ENCODE assay signal across 9 cellular contexts in the genomic region with DNA sequence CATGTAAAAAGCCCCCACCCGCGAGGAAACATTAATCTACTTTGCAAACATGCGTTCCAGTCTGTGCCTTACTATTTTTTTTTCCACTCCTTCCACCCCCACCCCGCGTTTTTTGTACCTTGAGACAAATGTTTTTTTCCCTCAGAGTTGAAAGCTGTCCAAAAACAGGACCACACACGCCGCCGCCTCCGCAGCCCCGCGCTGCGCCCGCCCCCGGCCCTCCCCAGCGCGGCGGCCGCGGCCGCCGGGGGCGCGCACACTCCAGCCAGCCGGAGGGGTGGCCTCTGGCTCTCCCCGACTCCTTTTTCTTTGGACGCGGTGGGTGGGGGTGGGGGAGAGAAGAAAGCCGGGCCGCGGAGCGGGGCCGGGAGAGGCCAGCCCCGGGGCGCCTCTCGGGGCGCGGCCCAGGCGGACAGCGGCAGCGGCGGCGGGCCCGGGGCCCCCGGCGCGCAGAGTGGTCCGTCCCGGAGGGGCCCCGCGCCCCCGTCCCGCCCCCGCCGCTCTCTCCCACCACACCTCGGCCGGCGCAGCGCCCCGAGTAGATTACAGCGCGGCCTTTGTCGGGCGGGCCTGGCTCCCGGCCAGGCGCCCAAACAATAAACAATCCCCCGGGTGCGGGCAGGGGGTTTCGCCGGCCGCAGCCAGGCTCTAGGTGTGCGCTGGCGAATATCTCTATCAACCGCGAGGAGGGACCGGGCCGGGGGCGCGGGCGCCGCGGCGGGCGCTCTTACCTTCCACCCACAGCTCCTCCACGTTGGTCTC. TPM values are rescaled to one million over a fixed set of nuclear protein-coding genes. Genes with fewer than 3 reads are reported as not detected.
DNase-seq lines count a peak whose midpoint lies in the region; ATAC-seq and TF ChIP-seq lines count a peak whose summit lies in the region.
"Had no signal": no experiment of that assay in that cellular context is flagged by ENCODE, and none has a peak within 500 bp of the region (broad histone marks: within the 10 kb centered on the region; RNA-seq: fewer than 3 reads in every experiment).

No MANE protein-coding gene starts in this region.

- H3K4me1 Mint-ChIP-seq in activated naive CD8-positive, alpha-beta T cell treated with anti-CD3 and anti-CD28 coated beads, Interleukin-2, amount 10 ng/mL, durations not matched to agents 7 days and 5 days: peaks cover 19% of the 10 kb centered on the region
- H3K4me1 Mint-ChIP-seq in progenitor cell of endocrine pancreas (ENCODE audit: low read depth): peaks cover 22% of the 10 kb centered on the region

- no peak for ATAC-seq in activated naive CD8-positive, alpha-beta T cell treated with anti-CD3 and anti-CD28 coated beads, Interleukin-2, amount 10 ng/mL, durations not matched to agents 7 days and 5 days (ENCODE audit: low read depth)
- ATAC-seq in heart right ventricle: peak in 4 of 8 donors; percentile 10 to 39 (median 22)
- ATAC-seq in HG02610 (IDR thresholded peaks at IDR 0.05; ENCODE audit: unreplicated experiment): no peak

- no peaks in the 10 kb centered on the region for H3K36me3 ChIP-seq in heart right ventricle

- DNase-seq in G401 (ENCODE audit: low spot score) (peak; percentile 73), HFF-Myc (ENCODE audit: extremely low read depth, low read depth) (no peak), NCI-H748 (lab: John Stamatoyannopoulos, UW; ENCODE audit: unreplicated experiment) (peak; percentile 87), heart right ventricle (peak; percentile 58 to 68), progenitor cell of endocrine pancreas (ENCODE audit: low spot score, unreplicated experiment) (peak; percentile 40), MV-4-11 (lab: John Stamatoyannopoulos, UW) (no peak)
- DNase-seq in activated naive CD8-positive, alpha-beta T cell treated with anti-CD3 and anti-CD28 coated beads, Interleukin-2, amount 10 ng/mL, durations not matched to agents 7 days and 5 days: peak; percentile 54

- peaks cover 0 to 59% (median 0%) of the 10 kb centered on the region in 7 donors for H3K27me3 ChIP-seq in heart right ventricle

- no peaks in the 10 kb centered on the region for H3K36me3 Mint-ChIP-seq in activated naive CD8-positive, alpha-beta T cell treated with anti-CD3 and anti-CD28 coated beads, Interleukin-2, amount 10 ng/mL, durations not matched to agents 7 days and 5 days
- peaks cover 2% of the 10 kb centered on the region for H3K36me3 Mint-ChIP-seq in progenitor cell of endocrine pancreas (ENCODE audit: insufficient read depth)
- H3K36me3 Mint-ChIP-seq: activated naive CD4-positive, alpha-beta T cell treated with anti-CD3 and anti-CD28 coated beads, Interleukin-2, amount 50 U/mL, for 72 hours had no signal

- H3K4me1 ChIP-seq in heart right ventricle: peaks cover 0 to 45% (median 37%) of the 10 kb centered on the region in 9 donors

- peak overlapping the region; percentile 87 to 99 (median 95) for H3K27ac ChIP-seq in heart right ventricle

- H3K4me3 Mint-ChIP-seq in activated naive CD8-positive, alpha-beta T cell treated with anti-CD3 and anti-CD28 coated beads, Interleukin-2, amount 10 ng/mL, durations not matched to agents 7 days and 5 days: peak overlapping the region; percentile 93
- H3K4me3 Mint-ChIP-seq in progenitor cell of endocrine pancreas (ENCODE audit: low read depth): peak overlapping the region; percentile 97

- intact Hi-C loops in heart right ventricle (cut with DNase I): loop anchor here in 6 of 10 donors (2.0 to 10.0 kb wide), 8 partner anchors 43 to 711 kb away; a partner anchor contains a TSS

- peaks cover 33% of the 10 kb centered on the region for H3K27me3 Mint-ChIP-seq in activated naive CD8-positive, alpha-beta T cell treated with anti-CD3 and anti-CD28 coated beads, Interleukin-2, amount 10 ng/mL, durations not matched to agents 7 days and 5 days
- H3K27me3 Mint-ChIP-seq in progenitor cell of endocrine pancreas: no peaks in the 10 kb centered on the region

- POLR2A ChIA-PET in activated naive CD8-positive, alpha-beta T cell treated with anti-CD3 and anti-CD28 coated beads, Interleukin-2, amount 10 ng/mL, durations not matched to agents 7 days and 5 days (lab: Charles Lee): interaction anchor here (0.6 to 1.9 kb wide), 3 partner anchors 11 to 188 kb away, joined by 3 to 8 read pairs (median 6); no protein-coding TSS in a partner anchor

- H3K9me3 Mint-ChIP-seq in activated naive CD8-positive, alpha-beta T cell treated with anti-CD3 and anti-CD28 coated beads, Interleukin-2, amount 10 ng/mL, durations not matched to agents 7 days and 5 days: no peaks in the 10 kb centered on the region
- no peaks in the 10 kb centered on the region for H3K9me3 Mint-ChIP-seq in progenitor cell of endocrine pancreas (ENCODE audit: low read depth)
- H3K9me3 Mint-ChIP-seq: activated naive CD4-positive, alpha-beta T cell treated with anti-CD3 and anti-CD28 coated beads, Interleukin-2, amount 50 U/mL, for 72 hours had no signal

- WGBS in heart right ventricle, 2 donors: 1% methylated on average over 74 to 84 of the region's 84 CpGs

- no peaks in the 10 kb centered on the region for H3K9me3 ChIP-seq in heart right ventricle

- H3K4me3 ChIP-seq in HFF-Myc (replicated peaks; ENCODE audit: low read depth, low read length) (peak overlapping the region; percentile 62), heart right ventricle (peak overlapping the region; percentile 69 to 97 (median 82))

- in situ Hi-C loops in G401 (cut with HindIII; ENCODE audit: low sequenced_read_pairs): no loop called here

- H3K27ac Mint-ChIP-seq in activated naive CD8-positive, alpha-beta T cell treated with anti-CD3 and anti-CD28 coated beads, Interleukin-2, amount 10 ng/mL, durations not matched to agents 7 days and 5 days: peak overlapping the region; percentile 31
- H3K27ac Mint-ChIP-seq in progenitor cell of endocrine pancreas: peak overlapping the region; percentile 97

- TF ChIP-seq CTCF in HFF-Myc (IDR thresholded peaks at IDR 0.05; ENCODE audit: low read depth, low read length, missing control alignments) (no peak), heart right ventricle (IDR thresholded peaks at IDR 0.05) (no peak), progenitor cell of endocrine pancreas (IDR thresholded peaks at IDR 0.05; ENCODE audit: unreplicated experiment) (no peak)

RNA-seq across cellular contexts. Expression of a gene that starts 10.9 kb away (rescaled TPM):
- 6.7 and 7.0 TPM in 2 replicates for total RNA-seq in G401 (2014; rRNA removed; shearing (Covaris generic))
- 10 to 100 TPM; 19.4 to 21.9 TPM for total RNA-seq in activated naive CD8-positive, alpha-beta T cell treated with anti-CD3 and anti-CD28 coated beads, Interleukin-2, amount 10 ng/mL, durations not matched to agents 7 days and 5 days
- 1 to 10 TPM; 3.6 to 10.0 (median 7.8) TPM for total RNA-seq in heart right ventricle
- 1 to 10 TPM; 1.6 to 3.7 TPM for polyA plus RNA-seq in heart right ventricle
- 54.9 and 56.3 TPM in 2 replicates for total RNA-seq in progenitor cell of endocrine pancreas

Comparison
In these comparisons a context has a peak if more than half of its experiments do, and no peak if none do; other contexts are left out.
1. DNase-seq: peak in G401 (single experiment), NCI-H748 (single experiment), activated naive CD8-positive, alpha-beta T cell treated with anti-CD3 and anti-CD28 coated beads, Interleukin-2, amount 10 ng/mL, durations not matched to agents 7 days and 5 days (single experiment), heart right ventricle (2 of 2) and progenitor cell of endocrine pancreas (single experiment); none in HFF-Myc (single experiment) and MV-4-11 (single experiment).